21 cellular contexts compared by ENCODE assay signal in genomic region chr7:55396386-55396785, GRCh38.
"Had no signal": no experiment of that assay in that cellular context is flagged by ENCODE, and none has a peak within 500 bp of the region (broad histone marks: within the 10 kb centered on the region; RNA-seq: fewer than 3 reads in every experiment).

No MANE protein-coding gene starts in this region.

- FAIRE-seq: K562 had no signal

- H3K27me3 Mint-ChIP-seq: IgD-negative memory B cell had no signal

- H3K9me3 ChIP-seq: SJCRH30 had no signal

- H3K9ac ChIP-seq: KMS-11 had no signal

- H3K4me3 Mint-ChIP-seq: IgD-negative memory B cell had no signal

- ATAC-seq: K562, SK-N-SH treated with all-trans-retinoic acid at 6 μM for 48 hours had no signal

- H3K4me2 ChIP-seq: KMS-11 had no signal

- H3K27ac Mint-ChIP-seq: IgD-negative memory B cell had no signal

- H3K4me1 ChIP-seq: SJCRH30 had no signal

- H3K27me3 ChIP-seq: SJCRH30 had no signal

- H3K9me3 Mint-ChIP-seq: IgD-negative memory B cell had no signal

- H3K27ac ChIP-seq: KMS-11, RWPE1, SJCRH30 had no signal

- DNase-seq: Kasumi-1, MM.1S, NCI-H1092 treated with DMSO at 0.1 percent for 48 hours, NCI-H1436, NCI-H187, NCI-H2029, NCI-H2081 treated with DMSO at 0.1 percent for 48 hours, NCI-H2171, NCI-H226, NCI-H446, NCI-H510A, NCI-H524 treated with DMSO at 0.1 percent for 48 hours, NCI-H69, NCI-H774, SHP77 treated with DMSO at 0.1 percent for 48 hours, SJCRH30 had no signal

- H3K4me3 ChIP-seq: K562, SJCRH30 had no signal
